In the genomic region with DNA sequence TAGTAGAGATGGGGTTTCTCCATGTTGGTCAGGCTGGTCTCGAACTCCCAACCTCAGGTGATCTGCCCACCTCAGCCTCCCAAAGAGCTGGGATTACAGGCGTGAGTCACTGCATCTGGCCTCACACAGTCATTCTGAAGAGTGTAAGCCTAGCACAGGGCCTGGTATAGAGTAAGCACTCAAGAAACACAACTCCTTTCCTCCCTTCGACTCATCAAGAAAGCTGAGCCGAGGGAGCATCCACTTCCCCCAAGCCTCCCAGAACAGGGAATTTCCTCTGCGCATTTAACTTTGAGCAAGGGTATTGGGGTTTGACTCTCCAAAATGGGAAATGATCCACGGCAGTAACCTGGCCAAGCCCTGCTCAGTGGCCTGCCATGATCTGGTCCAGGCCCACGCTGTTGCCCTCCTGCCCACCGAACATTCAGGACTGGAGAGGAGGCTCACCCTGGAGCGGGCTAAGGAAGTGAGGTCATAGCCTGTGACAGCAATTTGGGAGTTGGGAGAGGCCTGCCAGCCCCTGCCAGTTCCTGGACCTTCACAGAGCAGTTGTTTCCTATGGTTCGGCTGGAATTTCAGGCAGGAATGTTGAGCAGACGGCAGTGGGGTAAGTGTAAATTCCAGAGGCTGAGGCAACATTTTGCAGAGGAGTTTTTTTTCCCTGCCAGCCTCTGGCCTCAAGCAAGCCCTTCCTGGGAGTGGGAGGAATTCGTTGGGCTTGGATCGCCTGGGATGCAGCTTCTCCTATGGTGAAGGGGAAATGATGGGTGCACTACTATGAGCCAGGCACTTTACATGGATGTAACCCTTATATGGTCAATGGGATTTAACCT, we compare ENCODE assay signal across 12 cellular contexts. TPM values are rescaled to one million over a fixed set of nuclear protein-coding genes. Genes with fewer than 3 reads are reported as not detected.
A peak's percentile ranks its signal among the peaks of the same experiment; 100 is the strongest.
DNase-seq lines count a peak whose midpoint lies in the region; ATAC-seq, FAIRE-seq and TF ChIP-seq lines count a peak whose summit lies in the region.
"Had no signal": no experiment of that assay in that cellular context is flagged by ENCODE, and none has a peak within 500 bp of the region (broad histone marks: within the 10 kb centered on the region; RNA-seq: fewer than 3 reads in every experiment).

No MANE protein-coding gene starts in this region.

- no peak overlapping the region for H3K23ac ChIP-seq in mesendoderm (ENCODE audit: low read length)

- H3K27ac Mint-ChIP-seq in natural killer cell, result no peak overlapping the region
- H3K27ac Mint-ChIP-seq: activated CD4-positive, alpha-beta T cell treated with anti-CD3 and anti-CD28 coated beads, Interleukin-2, amount 10 ng/mL, durations not matched to agents 24 days and 14 days had no signal

- no peaks in the 10 kb centered on the region for H3K79me2 ChIP-seq in mesendoderm (ENCODE audit: control insufficient read depth, insufficient read depth, low read length)

- H3K36me3 ChIP-seq in mesendoderm (ENCODE audit: control insufficient read depth, insufficient read depth, low read length), result no peaks in the 10 kb centered on the region

- no peak overlapping the region for H3K4me3 Mint-ChIP-seq in natural killer cell
- H3K4me3 Mint-ChIP-seq: activated CD4-positive, alpha-beta T cell treated with anti-CD3 and anti-CD28 coated beads, Interleukin-2, amount 10 ng/mL, durations not matched to agents 24 days and 14 days; central memory CD8-positive, alpha-beta T cell; naive thymus-derived CD8-positive, alpha-beta T cell had no signal

- peak; percentile 32 to 63; a peak in 2 of 5 replicates for TF ChIP-seq EP300 in A549 (IDR thresholded peaks at IDR 0.05)

- H4K8ac ChIP-seq in mesendoderm (ENCODE audit: low read depth, low read length), result no peak overlapping the region

- CTCF ChIA-PET in A549 (lab: Yijun Ruan, JAX), result interaction anchor here (0.7 to 2.3 kb wide), 7 partner anchors 27 to 792 kb away, joined by 3 to 7 read pairs (median 3); no protein-coding TSS in a partner anchor

- no peak for TF ChIP-seq POLR2A in A549 (IDR thresholded peaks at IDR 0.05; ENCODE audit: low read length)

- H3K27me3 Mint-ChIP-seq in natural killer cell (ENCODE audit: low read depth in 2 of 2), result peaks cover 6 to 17% of the 10 kb centered on the region in 2 donors
- H3K27me3 Mint-ChIP-seq: activated CD4-positive, alpha-beta T cell treated with anti-CD3 and anti-CD28 coated beads, Interleukin-2, amount 10 ng/mL, durations not matched to agents 24 days and 14 days; central memory CD8-positive, alpha-beta T cell; naive thymus-derived CD8-positive, alpha-beta T cell had no signal

- H2AK5ac ChIP-seq in mesendoderm (ENCODE audit: low read length), result no peak overlapping the region

- H3K4me3 ChIP-seq in A549 (no peak overlapping the region), mesendoderm (ENCODE audit: low read length) (no peak overlapping the region)

- H3K9me3 ChIP-seq in A549, result no peaks in the 10 kb centered on the region

- POLR2A ChIA-PET in A549 (lab: Yijun Ruan, JAX), result interaction anchor here (1.4 kb wide), 1 partner anchor 21 kb away, joined by 4 read pairs; a partner anchor contains a TSS

- peak; percentile 22 to 61 for ATAC-seq in A549
- ATAC-seq in natural killer cell, result no peak
- no peak for ATAC-seq in HG03354 (IDR thresholded peaks at IDR 0.05; ENCODE audit: poor library complexity, severe bottlenecking, unreplicated experiment)
- no peak for ATAC-seq in GM18861 (IDR thresholded peaks at IDR 0.05; ENCODE audit: unreplicated experiment)
- ATAC-seq: naive thymus-derived CD8-positive, alpha-beta T cell had no signal

- TF ChIP-seq CTCF in A549 (IDR thresholded peaks at IDR 0.05), result no peak
- TF ChIP-seq CTCF in natural killer cell (IDR thresholded peaks at IDR 0.05), result no peak

- H3K9me3 Mint-ChIP-seq in natural killer cell, result no peaks in the 10 kb centered on the region
- H3K9me3 Mint-ChIP-seq: activated CD4-positive, alpha-beta T cell treated with anti-CD3 and anti-CD28 coated beads, Interleukin-2, amount 10 ng/mL, durations not matched to agents 24 days and 14 days; central memory CD8-positive, alpha-beta T cell; naive thymus-derived CD8-positive, alpha-beta T cell had no signal

- H3K27ac ChIP-seq in A549 (no peak overlapping the region), mesendoderm (ENCODE audit: low read depth, low read length) (peak overlapping the region; percentile 25)

- H3K4me2 ChIP-seq in A549, result peak overlapping the region; percentile 60
- H3K4me2 ChIP-seq in mesendoderm (ENCODE audit: low read length), result no peak overlapping the region

- no peaks in the 10 kb centered on the region for H3K36me3 Mint-ChIP-seq in natural killer cell
- H3K36me3 Mint-ChIP-seq: naive thymus-derived CD8-positive, alpha-beta T cell had no signal

- no peak overlapping the region for H2BK5ac ChIP-seq in mesendoderm (ENCODE audit: low read length)

- H3K79me1 ChIP-seq in mesendoderm (ENCODE audit: low read length), result no peaks in the 10 kb centered on the region

- DNase-seq in A549 (ENCODE audit: low read depth in 1 of 2, low spot score in 1 of 2) (peak in 1 of 2 experiments; percentile 89), M059J (ENCODE audit: low read depth) (peak; percentile 91), dermis microvascular lymphatic vessel endothelial cell (ENCODE audit: low read depth in 2 of 2) (peak; percentile 58 to 68), mesendoderm (peak; percentile 99), natural killer cell (no peak)
- DNase-seq in activated CD8-positive, alpha-beta memory T cell treated with anti-CD3 and anti-CD28 coated beads for 24 hours, result no peak
- DNase-seq: activated CD4-positive, alpha-beta T cell treated with anti-CD3 and anti-CD28 coated beads, Interleukin-2, amount 10 ng/mL, durations not matched to agents 24 days and 14 days; naive thymus-derived CD8-positive, alpha-beta T cell; NCI-H526 had no signal

- TF ChIP-seq RAD21 in A549 (conservative IDR thresholded peaks at IDR 0.05 in 1 of 2, IDR thresholded peaks at IDR 0.05 in 1 of 2), result no peak; a peak in 1 of 5 replicates

- peak overlapping the region; percentile 77 for H3K56ac ChIP-seq in mesendoderm (ENCODE audit: low read length)

- H2BK120ac ChIP-seq in mesendoderm (ENCODE audit: low read depth, low read length), result no peak overlapping the region

- intact Hi-C loops in natural killer cell (cut with micrococcal nuclease), result no loop called here

- peak overlapping the region; percentile 25 for H3K18ac ChIP-seq in mesendoderm (ENCODE audit: low read length)

- FAIRE-seq in A549 (lab: Jason Lieb, UNC), result peak; percentile 79

- 28% methylated on average over 13 of the region's 13 CpGs for WGBS in A549 (ENCODE audit: missing lambda C conversion rate)
- WGBS in mesendoderm (ENCODE audit: extremely low coverage, insufficient coverage, low lambda C conversion rate), result no CpG with 5 or more reads among the region's 13 CpGs

- H3K27me3 ChIP-seq in mesendoderm (ENCODE audit: insufficient read depth, low read length, poor library complexity), result no peaks in the 10 kb centered on the region

- H3K4ac ChIP-seq in mesendoderm (ENCODE audit: low read depth, low read length), result no peak overlapping the region

- H4K5ac ChIP-seq in mesendoderm (ENCODE audit: low read length), result no peak overlapping the region

- H3K9ac ChIP-seq in mesendoderm (ENCODE audit: low read length), result no peak overlapping the region

- H3K4me1 Mint-ChIP-seq in natural killer cell, result peaks cover 16% of the 10 kb centered on the region in 2 donors

- H3K4me1 ChIP-seq in A549 (peaks cover 39% of the 10 kb centered on the region), mesendoderm (ENCODE audit: control insufficient read depth, low read depth, low read length) (peaks cover 7% of the 10 kb centered on the region)

- H2BK15ac ChIP-seq in mesendoderm (replicated peaks; ENCODE audit: low read depth), result no peak overlapping the region

TF ChIP-seq in A549, 52 proteins besides CTCF, POLR2A, EP300 and RAD21 (continues in another document):
- peak in 1 of 2 experiments; percentile 47; a peak in 1 of 5 replicates for TF ChIP-seq JUN (IDR thresholded peaks at IDR 0.05)
- TF ChIP-seq POLR2AphosphoS2 (conservative IDR thresholded peaks at IDR 0.05; ENCODE audit: low read length), result no peak
- TF ChIP-seq, protein P1, sequence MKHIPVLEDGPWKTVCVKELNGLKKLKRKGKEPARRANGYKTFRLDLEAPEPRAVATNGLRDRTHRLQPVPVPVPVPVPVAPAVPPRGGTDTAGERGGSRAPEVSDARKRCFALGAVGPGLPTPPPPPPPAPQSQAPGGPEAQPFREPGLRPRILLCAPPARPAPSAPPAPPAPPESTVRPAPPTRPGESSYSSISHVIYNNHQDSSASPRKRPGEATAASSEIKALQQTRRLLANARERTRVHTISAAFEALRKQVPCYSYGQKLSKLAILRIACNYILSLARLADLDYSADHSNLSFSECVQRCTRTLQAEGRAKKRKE (CRISPR knock-in tag; IDR thresholded peaks at IDR 0.05; ENCODE audit: low read depth), result 0 out of 2 replicates have a peak, but pooled peaks have one; percentile 57
- TF ChIP-seq CEBPB (IDR thresholded peaks at IDR 0.05), result peak; percentile 73 to 91; a peak in 3 of 4 replicates
- TF ChIP-seq BHLHE40 (IDR thresholded peaks at IDR 0.05; ENCODE audit: low read depth, low read length), result no peak
- TF ChIP-seq ZNF302 (CRISPR knock-in tag; IDR thresholded peaks at IDR 0.05), result peak; percentile 55; the same call in 1 of the 2 replicates
- TF ChIP-seq SMC3 (IDR thresholded peaks at IDR 0.05), result peak; percentile 26; the same call in 2 of the 3 replicates
- TF ChIP-seq FOSL2 (IDR thresholded peaks at IDR 0.05), result no peak
- TF ChIP-seq FOSL2 (CRISPR knock-in tag; IDR thresholded peaks at IDR 0.05), result peak; percentile 69
- peak; percentile 79; the same call in 1 of the 2 replicates for TF ChIP-seq HOXB13 (CRISPR knock-in tag; IDR thresholded peaks at IDR 0.05; ENCODE audit: low read depth)
- TF ChIP-seq GATA3 (IDR thresholded peaks at IDR 0.05; ENCODE audit: borderline replicate concordance), result peak; percentile 75
- TF ChIP-seq TFCP2L1 (CRISPR knock-in tag; IDR thresholded peaks at IDR 0.05), result no peak
- TF ChIP-seq EHF (CRISPR knock-in tag; IDR thresholded peaks at IDR 0.05), result peak; percentile 80; the same call in 1 of the 2 replicates
- TF ChIP-seq, protein P2, sequence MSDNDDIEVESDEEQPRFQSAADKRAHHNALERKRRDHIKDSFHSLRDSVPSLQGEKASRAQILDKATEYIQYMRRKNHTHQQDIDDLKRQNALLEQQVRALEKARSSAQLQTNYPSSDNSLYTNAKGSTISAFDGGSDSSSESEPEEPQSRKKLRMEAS (IDR thresholded peaks at IDR 0.05), result peak; percentile 67

RNA-seq across cellular contexts. Expression of a gene that starts 21.2 kb away (rescaled TPM):
- polyA plus RNA-seq in A549 (2011; rRNA removed) (77.2 and 101 TPM in 2 replicates), A549 (2017; fragmentation: RNase III; extraction: RNeasy Plus Mini Kit Qiagen cat#74134 plus additional on column Dnase treatment) (74.6 to 106 TPM (median 93.4 TPM) in 3 replicates)
- polyA plus RNA-seq in A549 (2012; cell fraction: cytosol; rRNA removed), result 116 and 161 TPM in 2 replicates
- 256 and 267 TPM in 2 replicates for polyA plus RNA-seq in A549 (2012; cell fraction: nucleus; rRNA removed)
- polyA minus RNA-seq in A549 (2011; rRNA and poly(A)+ RNA removed), result 138 and 158 TPM in 2 replicates
- total RNA-seq in M059J (2014; rRNA removed; shearing (Covaris generic)), result 32.6 and 46.7 TPM in 2 replicates
- total RNA-seq in dermis microvascular lymphatic vessel endothelial cell (11.8 and 12.3 TPM in 2 replicates), natural killer cell (10 to 100 TPM; 47.1 to 72.6 (median 63.0) TPM)
- 17.4 TPM for polyA plus RNA-seq in mesendoderm (2013, experiment 1 of 2)
- polyA plus RNA-seq in mesendoderm (2013, experiment 2 of 2), result 16.4 TPM

Comparison
In these comparisons a context has a peak if more than half of its experiments do, and no peak if none do; other contexts are left out.
1. ATAC-seq: peak in A549 (2 of 2); none in natural killer cell (0 of 3), HG03354 (single experiment) and GM18861 (single experiment).
2. DNase-seq: peak in M059J (single experiment), dermis microvascular lymphatic vessel endothelial cell (2 of 2) and mesendoderm (single experiment); none in activated CD8-positive, alpha-beta memory T cell treated with anti-CD3 and anti-CD28 coated beads for 24 hours (single experiment) and natural killer cell (single experiment).